Comparison of ENCODE assay signal across 14 cellular contexts in genomic region chr7:109094-109493, GRCh38.
"Had no signal": no experiment of that assay in that cellular context is flagged by ENCODE, and none has a peak within 500 bp of the region (broad histone marks: within the 10 kb centered on the region; RNA-seq: fewer than 3 reads in every experiment).

No MANE protein-coding gene starts in this region.

- H3K4me3 ChIP-seq: prostate gland, sigmoid colon had no signal

- H3K36me3 ChIP-seq: neutrophil, prostate gland, sigmoid colon had no signal

- H3K4me1 ChIP-seq: prostate gland, sigmoid colon had no signal

- H3K27me3 ChIP-seq: neutrophil, sigmoid colon had no signal

- H3K27ac Mint-ChIP-seq: activated CD8-positive, alpha-beta T cell treated with anti-CD3 and anti-CD28 coated beads for 36 hours; activated T-cell treated with anti-CD3 and anti-CD28 coated beads, Interleukin-2, amount 50 U/mL, for 72 hours; effector memory CD8-positive, alpha-beta T cell had no signal

- H3K4me3 Mint-ChIP-seq: activated CD8-positive, alpha-beta T cell treated with anti-CD3 and anti-CD28 coated beads for 36 hours; activated T-cell treated with anti-CD3 and anti-CD28 coated beads, Interleukin-2, amount 50 U/mL, for 72 hours; effector memory CD8-positive, alpha-beta T cell had no signal

- FAIRE-seq: astrocyte had no signal

- DNase-seq: activated CD8-positive, alpha-beta memory T cell treated with anti-CD3 and anti-CD28 coated beads, Interleukin-2, amount 50 U/mL, for 4 hours; activated CD8-positive, alpha-beta T cell treated with anti-CD3 and anti-CD28 coated beads for 36 hours; activated T-cell treated with anti-CD3 and anti-CD28 coated beads, Interleukin-2, amount 50 U/mL, for 72 hours; cortex of kidney; effector memory CD8-positive, alpha-beta T cell; sigmoid colon; stimulated activated CD4-positive, alpha-beta T cell treated with anti-CD3 and anti-CD28 coated beads, Interleukin-12 subunit alpha, Interleukin-12 subunit beta, amount 100 ng/mL, for 4 hours; stimulated activated naive CD4-positive, alpha-beta T cell; T1000; trophoblast cell had no signal

- ATAC-seq: activated CD8-positive, alpha-beta T cell treated with anti-CD3 and anti-CD28 coated beads for 36 hours; activated T-cell treated with anti-CD3 and anti-CD28 coated beads, Interleukin-2, amount 50 U/mL, for 72 hours; effector memory CD8-positive, alpha-beta T cell had no signal

- H3K9me3 ChIP-seq: neutrophil, prostate gland, sigmoid colon had no signal

- H3K27ac ChIP-seq: neutrophil, prostate gland, sigmoid colon, VCaP had no signal
